In the genomic region with DNA sequence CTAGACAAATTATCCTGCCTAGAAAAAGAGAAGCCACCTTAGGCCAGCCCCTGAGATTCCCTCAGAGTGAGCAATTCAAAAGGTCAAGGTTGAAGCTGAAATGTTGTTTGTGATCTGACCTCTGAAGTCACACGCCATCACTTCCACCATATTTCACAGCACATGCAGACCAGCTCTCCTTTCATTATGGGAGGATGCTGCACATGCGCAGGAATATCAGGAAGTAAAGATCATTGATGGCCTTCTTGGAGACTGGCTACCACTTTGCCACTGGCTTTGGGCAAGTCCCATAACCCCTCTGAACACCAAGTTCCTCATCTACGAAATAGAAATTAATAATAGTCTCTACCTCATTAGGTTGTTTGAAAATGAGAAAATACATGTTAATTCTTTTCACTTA, we compare ENCODE assay signal across 39 cellular contexts. TPM values are rescaled to one million over a fixed set of nuclear protein-coding genes. Genes with fewer than 3 reads are reported as not detected.
"Had no signal": no experiment of that assay in that cellular context is flagged by ENCODE, and none has a peak within 500 bp of the region (broad histone marks: within the 10 kb centered on the region; RNA-seq: fewer than 3 reads in every experiment).

No MANE protein-coding gene starts in this region.

- H3K36me3 ChIP-seq: adrenal gland, ascending aorta, brain microvascular endothelial cell, breast epithelium, cardiac muscle cell had no signal

- H3K27me3 ChIP-seq: adrenal gland, ascending aorta, body of pancreas, brain microvascular endothelial cell, breast epithelium, cardiac muscle cell had no signal

- H3K36me3 Mint-ChIP-seq: activated naive CD4-positive, alpha-beta T cell treated with anti-CD3 and anti-CD28 coated beads, Interleukin-2, amount 10 ng/mL, durations not matched to agents 7 days and 5 days; activated naive CD4-positive, alpha-beta T cell treated with anti-CD3 and anti-CD28 coated beads, Interleukin-2, amount 50 U/mL, for 24 hours; activated naive CD4-positive, alpha-beta T cell treated with anti-CD3 and anti-CD28 coated beads, Interleukin-2, amount 50 U/mL, for 72 hours; activated naive CD8-positive, alpha-beta T cell; activated naive CD8-positive, alpha-beta T cell treated with anti-CD3 and anti-CD28 coated beads for 36 hours; activated naive CD8-positive, alpha-beta T cell treated with anti-CD3 and anti-CD28 coated beads, Interleukin-2, amount 10 ng/mL, durations not matched to agents 7 days and 5 days; brain had no signal

- H3K27ac ChIP-seq: adrenal gland, ascending aorta, body of pancreas, brain microvascular endothelial cell, breast epithelium, cardiac muscle cell had no signal

- H3K4me1 ChIP-seq: adrenal gland, ascending aorta, body of pancreas, breast epithelium had no signal

- FAIRE-seq: astrocyte, bronchial epithelial cell had no signal

- DNase-seq: activated effector memory CD4-positive, alpha-beta T cell treated with anti-CD3 and anti-CD28 coated beads, Interleukin-2, amount 50 U/mL, for 16 hours; activated effector memory CD4-positive, alpha-beta T cell treated with Interleukin-2 at 50 U/mL for 16 hours; activated gamma-delta T cell; activated gamma-delta T cell treated with Interleukin-2 at 50 U/mL for 16 hours; activated naive CD4-positive, alpha-beta T cell; activated naive CD4-positive, alpha-beta T cell treated with anti-CD3 and anti-CD28 coated beads for 36 hours; activated naive CD4-positive, alpha-beta T cell treated with anti-CD3 and anti-CD28 coated beads, Interleukin-2, amount 10 ng/mL, durations not matched to agents 7 days and 5 days; activated naive CD4-positive, alpha-beta T cell treated with anti-CD3 and anti-CD28 coated beads, Interleukin-2, amount 50 U/mL, for 16 hours; activated naive CD4-positive, alpha-beta T cell treated with Interleukin-2 at 50 U/mL for 16 hours; activated naive CD8-positive, alpha-beta T cell treated with anti-CD3 and anti-CD28 coated beads for 36 hours; activated naive CD8-positive, alpha-beta T cell treated with anti-CD3 and anti-CD28 coated beads, Interleukin-2, amount 10 ng/mL, durations not matched to agents 7 days and 5 days; activated naive CD8-positive, alpha-beta T cell treated with anti-CD3 and anti-CD28 coated beads, Interleukin-2, amount 50 U/mL, for 24 hours; activated T-cell treated with anti-CD3 and anti-CD28 coated beads, Interleukin-2, amount 50 U/mL, for 24 hours; activated T-cell treated with anti-CD3 and anti-CD28 coated beads, Interleukin-2, amount 50 U/mL, for 4 hours; activated T-cell treated with anti-CD3 and anti-CD28 coated beads, Interleukin-2, amount 50 U/mL, for 48 hours; activated T-cell treated with anti-CD3 and anti-CD28 coated beads, Interleukin-2, amount 50 U/mL, for 72 hours; adrenal gland; amniotic stem cell; amygdala; anterior cingulate cortex; aorta; body of pancreas; brain microvascular endothelial cell; caudate nucleus; central memory CD4-positive, alpha-beta T cell; cerebellar nuclear complex had no signal

- H3K9me3 Mint-ChIP-seq: activated naive CD4-positive, alpha-beta T cell treated with anti-CD3 and anti-CD28 coated beads for 36 hours; activated naive CD4-positive, alpha-beta T cell treated with anti-CD3 and anti-CD28 coated beads, Interleukin-2, amount 10 ng/mL, durations not matched to agents 7 days and 5 days; activated naive CD4-positive, alpha-beta T cell treated with anti-CD3 and anti-CD28 coated beads, Interleukin-2, amount 50 U/mL, for 24 hours; activated naive CD4-positive, alpha-beta T cell treated with anti-CD3 and anti-CD28 coated beads, Interleukin-2, amount 50 U/mL, for 72 hours; activated naive CD8-positive, alpha-beta T cell treated with anti-CD3 and anti-CD28 coated beads for 36 hours; activated naive CD8-positive, alpha-beta T cell treated with anti-CD3 and anti-CD28 coated beads, Interleukin-2, amount 10 ng/mL, durations not matched to agents 7 days and 5 days; activated naive CD8-positive, alpha-beta T cell treated with anti-CD3 and anti-CD28 coated beads, Interleukin-2, amount 50 U/mL, for 24 hours; activated T-cell treated with anti-CD3 and anti-CD28 coated beads, Interleukin-2, amount 50 U/mL, for 24 hours; activated T-cell treated with anti-CD3 and anti-CD28 coated beads, Interleukin-2, amount 50 U/mL, for 4 hours; activated T-cell treated with anti-CD3 and anti-CD28 coated beads, Interleukin-2, amount 50 U/mL, for 72 hours; activated T-helper 1 cell treated with anti-CD3 and anti-CD28 coated beads, Interleukin-12 subunit alpha, Interleukin-12 subunit beta, Interleukin-2, Interleukin-4 antibody, amounts not matched to agents 30 ng/mL and 10 ng/mL and 1 ng/mL, durations not matched to agents 14 hours and 24 hours and 36 hours; activated T-helper 17 cell treated with anti-CD3 and anti-CD28 coated beads, Interleukin-2, amount 50 U/mL, for 72 hours; activated T-helper 2 cell treated with anti-CD3 and anti-CD28 coated beads, Interferon-gamma antibody, Interleukin-2, Interleukin-4, amounts not matched to agents 10 μg/mL and 5 μg/mL and 100 μg/mL, durations not matched to agents 14 hours and 24 hours and 36 hours; brain; central memory CD8-positive, alpha-beta T cell had no signal

- H3K4me3 Mint-ChIP-seq: activated naive CD4-positive, alpha-beta T cell treated with anti-CD3 and anti-CD28 coated beads for 36 hours; activated naive CD4-positive, alpha-beta T cell treated with anti-CD3 and anti-CD28 coated beads, Interleukin-2, amount 10 ng/mL, durations not matched to agents 7 days and 5 days; activated naive CD4-positive, alpha-beta T cell treated with anti-CD3 and anti-CD28 coated beads, Interleukin-2, amount 50 U/mL, for 24 hours; activated naive CD8-positive, alpha-beta T cell; activated naive CD8-positive, alpha-beta T cell treated with anti-CD3 and anti-CD28 coated beads for 36 hours; activated naive CD8-positive, alpha-beta T cell treated with anti-CD3 and anti-CD28 coated beads, Interleukin-2, amount 10 ng/mL, durations not matched to agents 7 days and 5 days; activated naive CD8-positive, alpha-beta T cell treated with anti-CD3 and anti-CD28 coated beads, Interleukin-2, amount 50 U/mL, for 24 hours; activated T-cell treated with anti-CD3 and anti-CD28 coated beads, Interleukin-2, amount 50 U/mL, for 24 hours; activated T-cell treated with anti-CD3 and anti-CD28 coated beads, Interleukin-2, amount 50 U/mL, for 4 hours; activated T-cell treated with anti-CD3 and anti-CD28 coated beads, Interleukin-2, amount 50 U/mL, for 72 hours; activated T-helper 1 cell treated with anti-CD3 and anti-CD28 coated beads, Interleukin-12 subunit alpha, Interleukin-12 subunit beta, Interleukin-2, Interleukin-4 antibody, amounts not matched to agents 30 ng/mL and 10 ng/mL and 1 ng/mL, durations not matched to agents 14 hours and 24 hours and 36 hours; activated T-helper 17 cell treated with anti-CD3 and anti-CD28 coated beads, Interleukin-2, amount 50 U/mL, for 72 hours; brain; central memory CD8-positive, alpha-beta T cell had no signal

- ATAC-seq: activated naive CD4-positive, alpha-beta T cell treated with anti-CD3 and anti-CD28 coated beads, Interleukin-2, amount 50 U/mL, for 72 hours; activated naive CD8-positive, alpha-beta T cell treated with anti-CD3 and anti-CD28 coated beads, Interleukin-2, amount 50 U/mL, for 24 hours; activated T-cell treated with anti-CD3 and anti-CD28 coated beads, Interleukin-2, amount 50 U/mL, for 4 hours; activated T-cell treated with anti-CD3 and anti-CD28 coated beads, Interleukin-2, amount 50 U/mL, for 72 hours; activated T-helper 17 cell treated with anti-CD3 and anti-CD28 coated beads, Interleukin-2, amount 50 U/mL, for 72 hours; body of pancreas had no signal

- H3K4me3 ChIP-seq: adrenal gland, ascending aorta, body of pancreas, breast epithelium, cardiac muscle cell had no signal

- H3K27ac Mint-ChIP-seq: activated naive CD4-positive, alpha-beta T cell treated with anti-CD3 and anti-CD28 coated beads for 36 hours; activated naive CD4-positive, alpha-beta T cell treated with anti-CD3 and anti-CD28 coated beads, Interleukin-2, amount 10 ng/mL, durations not matched to agents 7 days and 5 days; activated naive CD4-positive, alpha-beta T cell treated with anti-CD3 and anti-CD28 coated beads, Interleukin-2, amount 50 U/mL, for 24 hours; activated naive CD4-positive, alpha-beta T cell treated with anti-CD3 and anti-CD28 coated beads, Interleukin-2, amount 50 U/mL, for 72 hours; activated naive CD8-positive, alpha-beta T cell; activated naive CD8-positive, alpha-beta T cell treated with anti-CD3 and anti-CD28 coated beads for 36 hours; activated naive CD8-positive, alpha-beta T cell treated with anti-CD3 and anti-CD28 coated beads, Interleukin-2, amount 10 ng/mL, durations not matched to agents 7 days and 5 days; activated naive CD8-positive, alpha-beta T cell treated with anti-CD3 and anti-CD28 coated beads, Interleukin-2, amount 50 U/mL, for 24 hours; activated T-cell treated with anti-CD3 and anti-CD28 coated beads, Interleukin-2, amount 50 U/mL, for 24 hours; activated T-cell treated with anti-CD3 and anti-CD28 coated beads, Interleukin-2, amount 50 U/mL, for 72 hours; activated T-helper 1 cell treated with anti-CD3 and anti-CD28 coated beads, Interleukin-12 subunit alpha, Interleukin-12 subunit beta, Interleukin-2, Interleukin-4 antibody, amounts not matched to agents 30 ng/mL and 10 ng/mL and 1 ng/mL, durations not matched to agents 14 hours and 24 hours and 36 hours; activated T-helper 17 cell treated with anti-CD3 and anti-CD28 coated beads, Interleukin-2, amount 50 U/mL, for 72 hours; activated T-helper 2 cell treated with anti-CD3 and anti-CD28 coated beads, Interferon-gamma antibody, Interleukin-2, Interleukin-4, amounts not matched to agents 10 μg/mL and 5 μg/mL and 100 μg/mL, durations not matched to agents 14 hours and 24 hours and 36 hours; brain had no signal

- H3K4me1 Mint-ChIP-seq: activated naive CD4-positive, alpha-beta T cell treated with anti-CD3 and anti-CD28 coated beads, Interleukin-2, amount 10 ng/mL, durations not matched to agents 7 days and 5 days; activated naive CD4-positive, alpha-beta T cell treated with anti-CD3 and anti-CD28 coated beads, Interleukin-2, amount 50 U/mL, for 24 hours; activated naive CD8-positive, alpha-beta T cell treated with anti-CD3 and anti-CD28 coated beads for 36 hours; activated naive CD8-positive, alpha-beta T cell treated with anti-CD3 and anti-CD28 coated beads, Interleukin-2, amount 10 ng/mL, durations not matched to agents 7 days and 5 days; activated naive CD8-positive, alpha-beta T cell treated with anti-CD3 and anti-CD28 coated beads, Interleukin-2, amount 50 U/mL, for 24 hours; activated T-helper 17 cell treated with anti-CD3 and anti-CD28 coated beads, Interleukin-2, amount 50 U/mL, for 72 hours; central memory CD8-positive, alpha-beta T cell had no signal

- H3K9me3 ChIP-seq: adrenal gland, ascending aorta, body of pancreas, breast epithelium had no signal

- H3K27me3 Mint-ChIP-seq: brain had no signal

RNA-seq across cellular contexts. Expression of gene CDO1, which starts 39.5 kb away (rescaled TPM):
- total RNA-seq: activated T-helper 17 cell treated with anti-CD3 and anti-CD28 coated beads, Interleukin-2, amount 50 U/mL, for 72 hours; bronchial epithelial cell had no signal
